ENCODE assay signal across 9 cellular contexts in genomic region chr2:30410217-30410616, GRCh38. TPM values are rescaled to one million over a fixed set of nuclear protein-coding genes. Genes with fewer than 3 reads are reported as not detected.
A peak's percentile ranks its signal among the peaks of the same experiment; 100 is the strongest.
DNase-seq lines count a peak whose midpoint lies in the region; ATAC-seq, FAIRE-seq and TF ChIP-seq lines count a peak whose summit lies in the region.
"Had no signal": no experiment of that assay in that cellular context is flagged by ENCODE, and none has a peak within 500 bp of the region (broad histone marks: within the 10 kb centered on the region; RNA-seq: fewer than 3 reads in every experiment).

No MANE protein-coding gene starts in this region.

- H3K27ac ChIP-seq in mesenchymal stem cell (ENCODE audit: low read length, poor library complexity, severe bottlenecking), result no peak overlapping the region

- peak overlapping the region; percentile 40 to 80 for H2BK12ac ChIP-seq in mesenchymal stem cell (ENCODE audit: low read length in 2 of 2)

- no peaks in the 10 kb centered on the region for H3K36me3 Mint-ChIP-seq in activated naive CD8-positive, alpha-beta T cell treated with anti-CD3 and anti-CD28 coated beads, Interleukin-2, amount 50 U/mL, for 24 hours (ENCODE audit: low read depth)

- no peak overlapping the region for H2AK5ac ChIP-seq in mesenchymal stem cell (ENCODE audit: low read length, severe bottlenecking)

- peak overlapping the region; percentile 40 for H3K18ac ChIP-seq in mesenchymal stem cell (ENCODE audit: low read depth in 1 of 2, low read length in 2 of 2)

- no peak overlapping the region for H2AFZ ChIP-seq in mesenchymal stem cell (ENCODE audit: low read depth, low read length)

- no peak overlapping the region for H3K14ac ChIP-seq in mesenchymal stem cell (ENCODE audit: low read length in 2 of 2)

- H4K8ac ChIP-seq in mesenchymal stem cell (ENCODE audit: low read length), result peak overlapping the region; percentile 12

- H3K4ac ChIP-seq in mesenchymal stem cell (ENCODE audit: low read depth in 1 of 2, low read length in 2 of 2), result peak overlapping the region; percentile 15 to 89

- H3K4me3 Mint-ChIP-seq in activated naive CD8-positive, alpha-beta T cell treated with anti-CD3 and anti-CD28 coated beads, Interleukin-2, amount 50 U/mL, for 24 hours, result peak overlapping the region; percentile 10

- H3K27ac Mint-ChIP-seq in activated naive CD8-positive, alpha-beta T cell treated with anti-CD3 and anti-CD28 coated beads, Interleukin-2, amount 50 U/mL, for 24 hours, result peak overlapping the region; percentile 86

- DNase-seq in Ammon's horn (ENCODE audit: low spot score), result peak; percentile 31
- DNase-seq in GM12891 (ENCODE audit: insufficient read length, low spot score), result no peak
- DNase-seq in activated naive CD8-positive, alpha-beta T cell treated with anti-CD3 and anti-CD28 coated beads, Interleukin-2, amount 50 U/mL, for 24 hours, result peak; percentile 14
- DNase-seq in mesenchymal stem cell, result peak; percentile 82
- no peak for DNase-seq in NCI-H1105 (lab: John Stamatoyannopoulos, UW)
- no peak for DNase-seq in NCI-H2029 treated with DMSO at 0.1 percent for 48 hours (lab: John Stamatoyannopoulos, UW)
- DNase-seq: NCI-H2081 had no signal

- peaks cover 2% of the 10 kb centered on the region for H3K4me1 ChIP-seq in mesenchymal stem cell (ENCODE audit: control insufficient read depth, insufficient read depth, low read depth, low read length)

- H3K4me1 Mint-ChIP-seq in activated naive CD8-positive, alpha-beta T cell treated with anti-CD3 and anti-CD28 coated beads, Interleukin-2, amount 50 U/mL, for 24 hours, result peaks cover 41% of the 10 kb centered on the region

- H3K79me1 ChIP-seq in mesenchymal stem cell (replicated peaks; ENCODE audit: low read length, poor library complexity, severe bottlenecking), result no peaks in the 10 kb centered on the region

- H3K4me3 ChIP-seq in mesenchymal stem cell (ENCODE audit: insufficient read depth in 1 of 2, low read depth in 1 of 2, low read length in 2 of 2), result no peak overlapping the region

- no peak overlapping the region for H4K91ac ChIP-seq in mesenchymal stem cell (ENCODE audit: low read length)

- no peak overlapping the region for H2BK15ac ChIP-seq in mesenchymal stem cell (ENCODE audit: low read depth, poor library complexity, severe bottlenecking)

- no peaks in the 10 kb centered on the region for H3K9me3 ChIP-seq in mesenchymal stem cell (ENCODE audit: control insufficient read depth, low read length)

- WGBS in mesenchymal stem cell, result 0% methylated on average over 1 of the region's 2 CpGs

- H3K9ac ChIP-seq in mesenchymal stem cell (ENCODE audit: low read length), result no peak overlapping the region

- peaks cover 3% of the 10 kb centered on the region for H3K9me3 Mint-ChIP-seq in activated naive CD8-positive, alpha-beta T cell treated with anti-CD3 and anti-CD28 coated beads, Interleukin-2, amount 50 U/mL, for 24 hours

- no peak overlapping the region for H3K23ac ChIP-seq in mesenchymal stem cell (ENCODE audit: low read length in 2 of 2)

- H2BK120ac ChIP-seq in mesenchymal stem cell (ENCODE audit: low read depth, low read length), result peak overlapping the region; percentile 9

- H3K36me3 ChIP-seq in mesenchymal stem cell (ENCODE audit: control insufficient read depth in 1 of 2, insufficient read depth in 2 of 2, low read depth in 1 of 2, low read length in 2 of 2), result no peaks in the 10 kb centered on the region

- peak; percentile 80 for ATAC-seq in activated naive CD8-positive, alpha-beta T cell treated with anti-CD3 and anti-CD28 coated beads, Interleukin-2, amount 50 U/mL, for 24 hours
- ATAC-seq in GM18867 (IDR thresholded peaks at IDR 0.05; ENCODE audit: unreplicated experiment), result no peak
- no peak for ATAC-seq in HG03039 (IDR thresholded peaks at IDR 0.05; ENCODE audit: unreplicated experiment)

- TF ChIP-seq POLR2A in GM12891 (IDR thresholded peaks at IDR 0.05; ENCODE audit: low read depth, low read length), result no peak

- H3K4me2 ChIP-seq in mesenchymal stem cell (ENCODE audit: low read length, poor library complexity, severe bottlenecking), result no peak overlapping the region

- FAIRE-seq in GM12891 (lab: Jason Lieb, UNC), result peak; percentile 16

- H3K27me3 ChIP-seq in mesenchymal stem cell (ENCODE audit: control insufficient read depth in 1 of 2, insufficient read depth in 1 of 2, low read length in 2 of 2), result peaks cover 0 to 14% of the 10 kb centered on the region in 2 experiments

- H3K27me3 Mint-ChIP-seq in activated naive CD8-positive, alpha-beta T cell treated with anti-CD3 and anti-CD28 coated beads, Interleukin-2, amount 50 U/mL, for 24 hours, result no peaks in the 10 kb centered on the region

- no peak overlapping the region for H2BK5ac ChIP-seq in mesenchymal stem cell (ENCODE audit: low read depth, low read length, poor library complexity, severe bottlenecking)

TF ChIP-seq in GM12891, 5 proteins besides CTCF, POLR2A, EP300 and RAD21:
- TF ChIP-seq PAX5 (IDR thresholded peaks at IDR 0.05; ENCODE audit: insufficient read depth, low read length, severe bottlenecking) (no peak), SPI1 (IDR thresholded peaks at IDR 0.05; ENCODE audit: low read depth, low read length) (no peak), POLR2AphosphoS5 (IDR thresholded peaks at IDR 0.05; ENCODE audit: low read depth, low read length) (no peak), POU2F2 (IDR thresholded peaks at IDR 0.05; ENCODE audit: low read depth, low read length) (no peak), TAF1 (IDR thresholded peaks at IDR 0.05; ENCODE audit: low read depth, low read length) (no peak)
TF ChIP-seq in GM12891: peak in this region for 0.

RNA-seq across cellular contexts. Expression of gene LCLAT1, which starts 36.8 kb away (rescaled TPM):
- 2.5 TPM for polyA plus RNA-seq in GM12891 (2012; ENCODE audit: low read depth, missing spikeins)
- polyA plus RNA-seq in mesenchymal stem cell (2013, experiment 1 of 2), result 10.0 TPM
- polyA plus RNA-seq in mesenchymal stem cell (2013, experiment 2 of 2), result 10.0 TPM

Comparison
In these comparisons a context has a peak if more than half of its experiments do, and no peak if none do; other contexts are left out.
1. DNase-seq: peak in Ammon's horn (single experiment), activated naive CD8-positive, alpha-beta T cell treated with anti-CD3 and anti-CD28 coated beads, Interleukin-2, amount 50 U/mL, for 24 hours (single experiment) and mesenchymal stem cell (single experiment); none in GM12891 (single experiment), NCI-H1105 (single experiment) and NCI-H2029 treated with DMSO at 0.1 percent for 48 hours (single experiment).